ENCODE assay signal across 15 cellular contexts in genomic region chr20:37360515-37361115, GRCh38.
"Had no signal": no experiment of that assay in that cellular context is flagged by ENCODE, and none has a peak within 500 bp of the region (broad histone marks: within the 10 kb centered on the region; RNA-seq: fewer than 3 reads in every experiment).

No MANE protein-coding gene starts in this region.

- DNase-seq: activated CD4-positive, alpha-beta T cell treated with anti-CD3 and anti-CD28 coated beads for 4 hours; activated CD8-positive, alpha-beta memory T cell treated with anti-CD3 and anti-CD28 coated beads, Interleukin-2, amount 50 U/mL, for 48 hours; activated CD8-positive, alpha-beta T cell treated with anti-CD3 and anti-CD28 coated beads, Interleukin-2, amount 10 ng/mL, durations not matched to agents 7 days and 5 days; activated naive CD4-positive, alpha-beta T cell treated with anti-CD3 and anti-CD28 coated beads, Interleukin-2, amount 10 ng/mL, durations not matched to agents 7 days and 5 days; caudate nucleus; colonic mucosa; foreskin melanocyte; head of caudate nucleus; naive thymus-derived CD4-positive, alpha-beta T cell; occipital lobe; stimulated activated CD4-positive, alpha-beta T cell treated with anti-CD3 and anti-CD28 coated beads, Interleukin-4, amount 100 ng/mL, for 1 hour; T-helper 9 cell had no signal

- ATAC-seq: activated CD8-positive, alpha-beta T cell treated with anti-CD3 and anti-CD28 coated beads, Interleukin-2, amount 10 ng/mL, durations not matched to agents 7 days and 5 days; left colon; naive thymus-derived CD4-positive, alpha-beta T cell had no signal

- H3K9me3 ChIP-seq: colonic mucosa, tibial nerve had no signal

- H3K36me3 Mint-ChIP-seq: activated naive CD4-positive, alpha-beta T cell treated with anti-CD3 and anti-CD28 coated beads, Interleukin-2, amount 10 ng/mL, durations not matched to agents 7 days and 5 days had no signal

- H3K27ac ChIP-seq: colonic mucosa, tibial nerve had no signal

- H3K4me3 ChIP-seq: colonic mucosa, lung, tibial nerve had no signal

- H3K36me3 ChIP-seq: colonic mucosa had no signal

- H3K4me1 Mint-ChIP-seq: activated naive CD4-positive, alpha-beta T cell treated with anti-CD3 and anti-CD28 coated beads, Interleukin-2, amount 10 ng/mL, durations not matched to agents 7 days and 5 days had no signal

- H3K27ac Mint-ChIP-seq: activated naive CD4-positive, alpha-beta T cell treated with anti-CD3 and anti-CD28 coated beads, Interleukin-2, amount 10 ng/mL, durations not matched to agents 7 days and 5 days had no signal

- H3K27me3 Mint-ChIP-seq: naive thymus-derived CD4-positive, alpha-beta T cell had no signal

- H3K27me3 ChIP-seq: colonic mucosa, tibial nerve had no signal

- H3K9me3 Mint-ChIP-seq: activated naive CD4-positive, alpha-beta T cell treated with anti-CD3 and anti-CD28 coated beads, Interleukin-2, amount 10 ng/mL, durations not matched to agents 7 days and 5 days; naive thymus-derived CD4-positive, alpha-beta T cell had no signal

- H3K4me3 Mint-ChIP-seq: activated CD8-positive, alpha-beta T cell treated with anti-CD3 and anti-CD28 coated beads, Interleukin-2, amount 10 ng/mL, durations not matched to agents 7 days and 5 days; activated naive CD4-positive, alpha-beta T cell treated with anti-CD3 and anti-CD28 coated beads, Interleukin-2, amount 10 ng/mL, durations not matched to agents 7 days and 5 days; naive thymus-derived CD4-positive, alpha-beta T cell had no signal
